In genomic region chr2:171889333-171889732, GRCh38 we compare ENCODE assay signal across 29 cellular contexts. TPM values are rescaled to one million over a fixed set of nuclear protein-coding genes. Genes with fewer than 3 reads are reported as not detected.
DNase-seq lines count a peak whose midpoint lies in the region; ATAC-seq and TF ChIP-seq lines count a peak whose summit lies in the region.
"Had no signal": no experiment of that assay in that cellular context is flagged by ENCODE, and none has a peak within 500 bp of the region (broad histone marks: within the 10 kb centered on the region; RNA-seq: fewer than 3 reads in every experiment).

No MANE protein-coding gene starts in this region.

- H3K36me3 ChIP-seq in lower lobe of right lung, result peaks cover 7% of the 10 kb centered on the region
- H3K36me3 ChIP-seq: BE2C had no signal

- peaks cover 9% of the 10 kb centered on the region for H3K4me1 ChIP-seq in lower lobe of right lung
- H3K4me1 ChIP-seq: BE2C had no signal

- DNase-seq in activated T-cell treated with anti-CD3 and anti-CD28 coated beads, Interleukin-2, amount 50 U/mL, for 72 hours, result no peak
- DNase-seq in activated T-cell treated with anti-CD3 and anti-CD28 coated beads for 4 hours, result no peak
- peak; percentile 80 for DNase-seq in astrocyte of the hippocampus (ENCODE audit: low read depth, low spot score)
- DNase-seq in lower lobe of right lung, result no peak
- DNase-seq in HK-2 (ENCODE audit: unreplicated experiment), result no peak
- DNase-seq: ACHN; BE2C; CD8-positive, alpha-beta memory T cell; DMS 273 treated with DMSO at 0.1 percent for 48 hours; DMS79; EL; GDM1; KBM-7; NCI-H1092; NCI-H1417 treated with DMSO at 0.1 percent for 48 hours; NCI-H1694 treated with DMSO at 0.1 percent for 48 hours; NCI-H2081; NCI-H2171; NCI-H226; NCI-H510A; NCI-H69; PC-3 had no signal

- no peaks in the 10 kb centered on the region for H3K9me3 ChIP-seq in lower lobe of right lung
- H3K9me3 ChIP-seq: BE2C had no signal

- no peak overlapping the region for H3K27ac ChIP-seq in lower lobe of right lung
- H3K27ac ChIP-seq: 22Rv1 had no signal

- H3K4me3 Mint-ChIP-seq in activated T-cell treated with anti-CD3 and anti-CD28 coated beads, Interleukin-2, amount 50 U/mL, for 72 hours, result no peak overlapping the region
- H3K4me3 Mint-ChIP-seq: CD14-positive monocyte; CD8-positive, alpha-beta memory T cell had no signal

- TF ChIP-seq CTCF in lower lobe of right lung (IDR thresholded peaks at IDR 0.05), result no peak

- intact Hi-C loops in lower lobe of right lung (cut with DNase I), result no loop called here

- peak overlapping the region; percentile 5 for H3K27ac Mint-ChIP-seq in activated T-cell treated with anti-CD3 and anti-CD28 coated beads, Interleukin-2, amount 50 U/mL, for 72 hours
- H3K27ac Mint-ChIP-seq: CD14-positive monocyte; CD8-positive, alpha-beta memory T cell had no signal

- no peaks in the 10 kb centered on the region for H3K27me3 ChIP-seq in lower lobe of right lung (ENCODE audit: low read depth)
- H3K27me3 ChIP-seq: BE2C had no signal

- no peak overlapping the region for H3K4me3 ChIP-seq in lower lobe of right lung

- H3K9me3 Mint-ChIP-seq in activated T-cell treated with anti-CD3 and anti-CD28 coated beads, Interleukin-2, amount 50 U/mL, for 72 hours, result no peaks in the 10 kb centered on the region
- H3K9me3 Mint-ChIP-seq: CD8-positive, alpha-beta memory T cell had no signal

- no peak for ATAC-seq in activated T-cell treated with anti-CD3 and anti-CD28 coated beads, Interleukin-2, amount 50 U/mL, for 72 hours (replicated peaks in 1 of 2)
- peak; percentile 16 to 54 for ATAC-seq in lower lobe of right lung
- no peak for ATAC-seq in HG03520 (IDR thresholded peaks at IDR 0.05; ENCODE audit: unreplicated experiment)
- no peak for ATAC-seq in HG02571 (IDR thresholded peaks at IDR 0.05; ENCODE audit: unreplicated experiment)
- ATAC-seq in HG03378 (IDR thresholded peaks at IDR 0.05; ENCODE audit: unreplicated experiment), result no peak
- ATAC-seq: HCT116, PC-3, SK-N-SH treated with all-trans-retinoic acid at 6 μM for 48 hours had no signal

- H3K36me3 Mint-ChIP-seq in activated T-cell treated with anti-CD3 and anti-CD28 coated beads, Interleukin-2, amount 50 U/mL, for 72 hours (ENCODE audit: insufficient read depth in 2 of 2), result peaks cover 12 to 25% of the 10 kb centered on the region in 2 donors

- peaks cover 52% of the 10 kb centered on the region for H3K4me1 Mint-ChIP-seq in activated T-cell treated with anti-CD3 and anti-CD28 coated beads, Interleukin-2, amount 50 U/mL, for 72 hours (ENCODE audit: low read depth)

- H3K27me3 Mint-ChIP-seq in activated T-cell treated with anti-CD3 and anti-CD28 coated beads, Interleukin-2, amount 50 U/mL, for 72 hours (ENCODE audit: low read depth), result no peaks in the 10 kb centered on the region
- H3K27me3 Mint-ChIP-seq: CD8-positive, alpha-beta memory T cell had no signal

RNA-seq across cellular contexts. Expression of gene SLC25A12, which starts 4.7 kb away (rescaled TPM):
- 10 to 100 TPM; 27.4 to 36.4 TPM for total RNA-seq in activated T-cell treated with anti-CD3 and anti-CD28 coated beads, Interleukin-2, amount 50 U/mL, for 72 hours
- 10.8 TPM for total RNA-seq in lower lobe of right lung

RNA-seq across cellular contexts. Expression of gene HAT1, which starts 32.9 kb away (rescaled TPM):
- 10 to 100 TPM; 46.9 to 52.5 TPM for total RNA-seq in activated T-cell treated with anti-CD3 and anti-CD28 coated beads, Interleukin-2, amount 50 U/mL, for 72 hours
- total RNA-seq in lower lobe of right lung, result 26.5 TPM

Comparison
In these comparisons a context has a peak if more than half of its experiments do, and no peak if none do; other contexts are left out.
1. ATAC-seq: peak in lower lobe of right lung (2 of 2); none in activated T-cell treated with anti-CD3 and anti-CD28 coated beads, Interleukin-2, amount 50 U/mL, for 72 hours (0 of 2), HG03520 (single experiment), HG02571 (single experiment) and HG03378 (single experiment).